In genomic region chr10:21496285-21497176, GRCh38 we compare ENCODE assay signal across 8 cellular contexts. TPM values are rescaled to one million over a fixed set of nuclear protein-coding genes. Genes with fewer than 3 reads are reported as not detected.
DNase-seq lines count a peak whose midpoint lies in the region; ATAC-seq and TF ChIP-seq lines count a peak whose summit lies in the region.

No MANE protein-coding gene starts in this region.

- no peaks in the 10 kb centered on the region for H3K79me2 ChIP-seq in OCI-LY7 (ENCODE audit: insufficient read depth, low read depth, low read length)

- H3K36me3 ChIP-seq in BJ (ENCODE audit: control insufficient read depth, insufficient read depth, low read length), result no peaks in the 10 kb centered on the region
- H3K36me3 ChIP-seq in OCI-LY7 (ENCODE audit: insufficient read depth, low read length), result no peaks in the 10 kb centered on the region
- H3K36me3 ChIP-seq in neuron (ENCODE audit: insufficient read depth, low read length), result no peaks in the 10 kb centered on the region

- H4K20me1 ChIP-seq in OCI-LY7 (ENCODE audit: insufficient read depth, low read length), result no peaks in the 10 kb centered on the region

- H3K4me1 ChIP-seq in OCI-LY7 (ENCODE audit: insufficient read depth, low read length, poor library complexity, severe bottlenecking) (peaks cover 13% of the 10 kb centered on the region), neuron (ENCODE audit: insufficient read depth, low read length) (peaks cover 43% of the 10 kb centered on the region)

- ATAC-seq in GM18867 (IDR thresholded peaks at IDR 0.05; ENCODE audit: unreplicated experiment) (peak; percentile 54), HG03135 (IDR thresholded peaks at IDR 0.05; ENCODE audit: unreplicated experiment) (peak; percentile 46), HG03342 (IDR thresholded peaks at IDR 0.05; ENCODE audit: unreplicated experiment) (no peak)

- H3K27me3 ChIP-seq in BJ (ENCODE audit: control insufficient read depth, insufficient read depth, low read length) (no peaks in the 10 kb centered on the region; the same call in 1 of the 2 replicates), neuron (ENCODE audit: insufficient read depth, low read length) (no peaks in the 10 kb centered on the region)

- intact Hi-C loops in OCI-LY7 (cut with micrococcal nuclease; ENCODE audit: unreplicated experiment), result loop anchor here (1.0 to 10.0 kb wide), 5 partner anchors 38 to 1491 kb away; partner anchors contain the start of gene MLLT10

- peak overlapping the region; percentile 45 for H3K27ac ChIP-seq in OCI-LY7 (ENCODE audit: low read depth, low read length, poor library complexity, severe bottlenecking)

- DNase-seq in BJ (ENCODE audit: low read depth), result no peak
- DNase-seq in OCI-LY7 (ENCODE audit: low spot score), result peak; percentile 80
- DNase-seq in activated gamma-delta T cell (lab: John Stamatoyannopoulos, UW), result peak; percentile 23
- DNase-seq in foreskin melanocyte, result peak; percentile 15

- H3K4me3 ChIP-seq in BJ (ENCODE audit: low read depth, low read length) (peak overlapping the region; percentile 90), OCI-LY7 (ENCODE audit: low read depth, low read length, poor library complexity, severe bottlenecking) (peak overlapping the region; percentile 77), neuron (ENCODE audit: low read length) (peak overlapping the region; percentile 97)

- POLR2A ChIA-PET in BJ (lab: Charles Lee), result interaction anchor here (0.6 kb wide), 3 partner anchors 22 to 116 kb away, joined by 3 to 13 read pairs (median 7); no protein-coding TSS in a partner anchor
- POLR2A ChIA-PET in OCI-LY7 (lab: Charles Lee), result interaction anchor here (0.5 to 1.1 kb wide), 6 partner anchors 18 to 507 kb away, joined by 3 to 5 read pairs (median 4); no protein-coding TSS in a partner anchor

- TF ChIP-seq CTCF in BJ (IDR thresholded peaks at IDR 0.05; ENCODE audit: insufficient read depth, low read depth, low read length), result peak; percentile 51
- peak; percentile 76 for TF ChIP-seq CTCF in OCI-LY7 (conservative IDR thresholded peaks at IDR 0.05; ENCODE audit: low read length)

- CTCF ChIA-PET in BJ (lab: Yijun Ruan, JAX), result interaction anchor here (0.6 to 4.2 kb wide), 41 partner anchors 9 to 1493 kb away, joined by 3 to 53 read pairs (median 4); partner anchors contain the start of genes COMMD3, MLLT10 and SKIDA1
- CTCF ChIA-PET in OCI-LY7 (lab: Charles Lee; ENCODE audit: unreplicated experiment), result interaction anchor here (0.6 to 1.0 kb wide), 3 partner anchors 22 to 1348 kb away, joined by 3 to 8 read pairs (median 3); no protein-coding TSS in a partner anchor

- H3K9me3 ChIP-seq in OCI-LY7 (ENCODE audit: low read length) (no peaks in the 10 kb centered on the region), neuron (ENCODE audit: low read length) (no peaks in the 10 kb centered on the region)

- H3K9me2 ChIP-seq in OCI-LY7 (ENCODE audit: insufficient read depth, low read length), result no peaks in the 10 kb centered on the region

- no TSS peak for BruUV-seq in OCI-LY7 (replicated peaks; lab: Mats Ljungman, UMichigan)

- H2AFZ ChIP-seq in OCI-LY7 (ENCODE audit: low read length) (peak overlapping the region; percentile 94), neuron (ENCODE audit: low read depth, low read length) (no peak overlapping the region)

- peak overlapping the region; percentile 85 for H3K4me2 ChIP-seq in OCI-LY7 (ENCODE audit: low read length)

RNA-seq across cellular contexts. Expression of gene SKIDA1, which starts 29.0 kb away (rescaled TPM):
- polyA plus RNA-seq in BJ (2011; rRNA removed), result 0.27 and 0.60 TPM in 2 replicates
- 0.33 and 0.41 TPM in 2 replicates for polyA minus RNA-seq in BJ (2011; rRNA and poly(A)+ RNA removed)
- not detected in 2 replicates for total RNA-seq in OCI-LY7 (2014; rRNA removed; shearing (Covaris generic))
- total RNA-seq in OCI-LY7 (2022), result 0.06 TPM in 1 of 2 replicates, not detected in the other

RNA-seq across cellular contexts. Expression of gene MLLT10, which starts 37.5 kb away (rescaled TPM):
- 30.2 and 32.4 TPM in 2 replicates for polyA plus RNA-seq in BJ (2011; rRNA removed)
- 42.3 and 44.4 TPM in 2 replicates for polyA minus RNA-seq in BJ (2011; rRNA and poly(A)+ RNA removed)
- total RNA-seq in OCI-LY7 (2014; rRNA removed; shearing (Covaris generic)), result 50.4 and 68.4 TPM in 2 replicates
- total RNA-seq in OCI-LY7 (2022), result 67.3 and 74.0 TPM in 2 replicates
